20 cellular contexts compared by ENCODE assay signal in genomic region chr3:140586311-140586710, GRCh38.
A peak's percentile ranks its signal among the peaks of the same experiment; 100 is the strongest.
DNase-seq lines count a peak whose midpoint lies in the region; ATAC-seq, FAIRE-seq and TF ChIP-seq lines count a peak whose summit lies in the region.
"Had no signal": no experiment of that assay in that cellular context is flagged by ENCODE, and none has a peak within 500 bp of the region (broad histone marks: within the 10 kb centered on the region; RNA-seq: fewer than 3 reads in every experiment).

No MANE protein-coding gene starts in this region.

- 66% methylated on average over 4 of the region's 4 CpGs for WGBS in mesenchymal stem cell

- H3K9ac ChIP-seq in mesenchymal stem cell (ENCODE audit: low read length) (no peak overlapping the region), skeletal muscle satellite cell (ENCODE audit: low read depth, low read length) (peak overlapping the region; percentile 71), colonic mucosa (ENCODE audit: low read depth in 2 of 2, low read length in 2 of 2) (no peak overlapping the region)
- H3K9ac ChIP-seq: BLaER1 had no signal

- no peak for DNase-seq in SJCRH30
- peak; percentile 53 for DNase-seq in bronchial epithelial cell (ENCODE audit: low read depth)
- DNase-seq in mesenchymal stem cell = no peak
- no peak for DNase-seq in NCI-H2227 treated with DMSO at 0.1 percent for 48 hours (lab: John Stamatoyannopoulos, UW)
- DNase-seq in left colon = no peak
- DNase-seq in colonic mucosa = no peak
- DNase-seq: CD4-positive, CD25-positive, alpha-beta regulatory T cell; H7; Karpas-422; MV-4-11; NCI-H1105; NCI-H1436 treated with DMSO at 0.1 percent for 48 hours; NCI-H187 treated with DMSO at 0.1 percent for 48 hours; NCI-H526 treated with DMSO at 0.1 percent for 48 hours; Peyer's patch; SHP77 treated with DMSO at 0.1 percent for 48 hours had no signal

- no peak overlapping the region for H3K4ac ChIP-seq in mesenchymal stem cell (ENCODE audit: low read depth in 1 of 2, low read length in 2 of 2)

- no peak overlapping the region for H3K14ac ChIP-seq in mesenchymal stem cell (ENCODE audit: low read length in 2 of 2)

- H4K91ac ChIP-seq in mesenchymal stem cell (ENCODE audit: low read length) = no peak overlapping the region

- H2AK5ac ChIP-seq in mesenchymal stem cell (ENCODE audit: low read length, severe bottlenecking) = peak overlapping the region; percentile 92

- H3K79me1 ChIP-seq in mesenchymal stem cell (replicated peaks; ENCODE audit: low read length, poor library complexity, severe bottlenecking) = no peaks in the 10 kb centered on the region

- no peak overlapping the region for H2AFZ ChIP-seq in mesenchymal stem cell (ENCODE audit: low read depth, low read length)

- intact Hi-C loops in left colon (cut with DNase I, micrococcal nuclease) (no loop called here), colonic mucosa (cut with DNase I) (no loop called here)

- H3K4me1 ChIP-seq in SJCRH30 (peaks cover 2% of the 10 kb centered on the region; the same call in 1 of the 2 replicates), mesenchymal stem cell (ENCODE audit: control insufficient read depth, insufficient read depth, low read depth, low read length) (no peaks in the 10 kb centered on the region), skeletal muscle satellite cell (ENCODE audit: control insufficient read depth, insufficient read depth, low read length) (peaks cover 20% of the 10 kb centered on the region), colonic mucosa (no peaks in the 10 kb centered on the region)
- H3K4me1 ChIP-seq: Peyer's patch had no signal

- H2BK120ac ChIP-seq in mesenchymal stem cell (ENCODE audit: low read depth, low read length) = no peak overlapping the region

- H3K4me2 ChIP-seq in mesenchymal stem cell (ENCODE audit: low read length, poor library complexity, severe bottlenecking) (no peak overlapping the region), skeletal muscle satellite cell (ENCODE audit: low read length) (peak overlapping the region; percentile 23)
- H3K4me2 ChIP-seq: BLaER1 had no signal

- peak overlapping the region; percentile 92 for H2BK5ac ChIP-seq in mesenchymal stem cell (ENCODE audit: low read depth, low read length, poor library complexity, severe bottlenecking)

- no peaks in the 10 kb centered on the region for H3K36me3 ChIP-seq in SJCRH30
- no peaks in the 10 kb centered on the region for H3K36me3 ChIP-seq in bronchial epithelial cell (ENCODE audit: control insufficient read depth, insufficient read depth, low read length)
- no peaks in the 10 kb centered on the region for H3K36me3 ChIP-seq in mesenchymal stem cell (ENCODE audit: control insufficient read depth in 1 of 2, insufficient read depth in 2 of 2, low read depth in 1 of 2, low read length in 2 of 2)
- H3K36me3 ChIP-seq in skeletal muscle satellite cell (ENCODE audit: insufficient read depth, low read length) = no peaks in the 10 kb centered on the region
- H3K36me3 ChIP-seq in colonic mucosa = no peaks in the 10 kb centered on the region
- H3K36me3 ChIP-seq: BLaER1, Peyer's patch had no signal

- H3K18ac ChIP-seq in mesenchymal stem cell (ENCODE audit: low read depth in 1 of 2, low read length in 2 of 2) = no peak overlapping the region

- no peak for ATAC-seq in left colon

- no peaks in the 10 kb centered on the region for H3K27me3 ChIP-seq in SJCRH30
- no peaks in the 10 kb centered on the region for H3K27me3 ChIP-seq in bronchial epithelial cell (ENCODE audit: control insufficient read depth, insufficient read depth, low read length)
- peaks cover 0 to 8% of the 10 kb centered on the region in 2 experiments for H3K27me3 ChIP-seq in mesenchymal stem cell (ENCODE audit: control insufficient read depth in 1 of 2, insufficient read depth in 1 of 2, low read length in 2 of 2)
- H3K27me3 ChIP-seq in skeletal muscle satellite cell (ENCODE audit: control insufficient read depth, insufficient read depth, low read length) = no peaks in the 10 kb centered on the region
- no peaks in the 10 kb centered on the region for H3K27me3 ChIP-seq in colonic mucosa
- H3K27me3 ChIP-seq: BLaER1, Peyer's patch had no signal

- H3K27ac ChIP-seq in SJCRH30 (0 out of 2 replicates have a peak overlapping the region, but pooled peaks have one; percentile 8), mesenchymal stem cell (ENCODE audit: low read length, poor library complexity, severe bottlenecking) (peak overlapping the region; percentile 98), colonic mucosa (no peak overlapping the region)
- H3K27ac ChIP-seq: BLaER1, Peyer's patch, SK-N-MC had no signal

- H2BK12ac ChIP-seq in mesenchymal stem cell (ENCODE audit: low read length in 2 of 2) = no peak overlapping the region

- H3K4me3 ChIP-seq in SJCRH30 (no peak overlapping the region), bronchial epithelial cell (ENCODE audit: low read depth, low read length) (no peak overlapping the region), mesenchymal stem cell (ENCODE audit: insufficient read depth in 1 of 2, low read depth in 1 of 2, low read length in 2 of 2) (no peak overlapping the region), skeletal muscle satellite cell (ENCODE audit: low read length) (no peak overlapping the region), colonic mucosa (no peak overlapping the region)
- H3K4me3 ChIP-seq: BLaER1, Peyer's patch, SK-N-MC had no signal

- no peak overlapping the region for H3K23ac ChIP-seq in mesenchymal stem cell (ENCODE audit: low read length in 2 of 2)

- H3K9me3 ChIP-seq in SJCRH30 (replicated peaks) = no peaks in the 10 kb centered on the region
- H3K9me3 ChIP-seq in mesenchymal stem cell (ENCODE audit: control insufficient read depth, low read length) = no peaks in the 10 kb centered on the region
- H3K9me3 ChIP-seq in skeletal muscle satellite cell (replicated peaks; ENCODE audit: low read length) = no peaks in the 10 kb centered on the region
- no peaks in the 10 kb centered on the region for H3K9me3 ChIP-seq in colonic mucosa
- H3K9me3 ChIP-seq: BLaER1, Peyer's patch had no signal

- no peak overlapping the region for H4K8ac ChIP-seq in mesenchymal stem cell (ENCODE audit: low read length)

- no peak overlapping the region for H2BK15ac ChIP-seq in mesenchymal stem cell (ENCODE audit: low read depth, poor library complexity, severe bottlenecking)

- TF ChIP-seq CTCF in bronchial epithelial cell (IDR thresholded peaks at IDR 0.05; ENCODE audit: insufficient read depth, low read length, severe bottlenecking) (no peak), colonic mucosa (IDR thresholded peaks at IDR 0.05) (no peak)

- FAIRE-seq in bronchial epithelial cell (lab: Jason Lieb, UNC) = no peak
- FAIRE-seq: A204.1 had no signal
